Comparison of ENCODE assay signal across 8 cellular contexts in the genomic region with DNA sequence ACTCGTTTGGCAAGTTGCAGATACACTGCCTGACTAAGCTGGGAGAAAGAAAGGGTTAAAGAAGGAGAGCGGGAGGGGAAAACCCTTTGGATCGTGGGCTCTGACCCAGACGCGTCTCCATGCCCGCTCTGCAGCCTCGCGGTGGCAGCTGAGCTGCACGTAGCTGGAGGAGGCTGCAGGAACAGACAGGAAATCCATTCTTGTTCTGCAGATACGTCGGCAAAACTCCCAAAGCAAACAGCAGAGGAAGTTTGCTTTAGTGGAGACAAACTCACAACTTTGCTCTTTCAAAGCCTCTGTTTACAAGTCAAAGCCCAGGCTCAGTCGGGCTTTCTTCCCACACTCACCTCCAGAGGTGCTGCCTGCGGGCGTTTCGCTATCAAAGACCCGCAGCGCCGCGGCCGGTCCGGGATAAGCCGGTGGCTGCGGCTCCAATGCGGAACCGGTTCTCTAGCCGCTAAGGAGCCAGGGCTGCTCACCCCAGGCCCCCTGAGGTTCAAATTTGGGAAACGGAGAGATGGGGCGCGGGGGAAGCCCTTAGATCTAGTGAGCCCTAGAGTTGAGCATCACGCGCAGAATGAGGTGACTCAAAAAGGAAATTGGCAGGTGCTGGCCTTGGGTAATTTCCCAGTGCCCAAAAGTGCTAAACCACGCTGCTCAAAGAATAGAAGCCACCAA.
DNase-seq lines count a peak whose midpoint lies in the region; ATAC-seq and TF ChIP-seq lines count a peak whose summit lies in the region.

No MANE protein-coding gene starts in this region.

- POLR2A ChIA-PET in Caco-2 (lab: Charles Lee) = no interaction called here

- CTCF ChIA-PET in Caco-2 (lab: Charles Lee) = interaction anchor here (1.0 kb wide), 1 partner anchor 31 kb away, joined by 7 read pairs; no protein-coding TSS in a partner anchor

- TF ChIP-seq CTCF in Caco-2 (IDR thresholded peaks at IDR 0.05; ENCODE audit: insufficient read depth in 1 of 2, low read depth in 1 of 2, low read length in 1 of 2, severe bottlenecking in 1 of 2, unreplicated experiment in 1 of 2) (no peak), fibroblast of pulmonary artery (IDR thresholded peaks at IDR 0.05; ENCODE audit: low read length, missing control alignments) (no peak), neural progenitor cell (IDR thresholded peaks at IDR 0.05) (no peak)

- BruUV-seq in Caco-2 (replicated peaks; lab: Mats Ljungman, UMichigan) = no TSS peak

- peak overlapping the region; percentile 61 for H2AFZ ChIP-seq in neural progenitor cell (replicated peaks)

- H4K20me1 ChIP-seq in neural progenitor cell (ENCODE audit: low read depth) = no peaks in the 10 kb centered on the region

- H3K4me3 Mint-ChIP-seq in Caco-2 (ENCODE audit: unreplicated experiment) (peak overlapping the region; percentile 45), neural progenitor cell (peak overlapping the region; percentile 81)
- H3K4me3 Mint-ChIP-seq in activated T-cell treated with anti-CD3 and anti-CD28 coated beads, Interleukin-2, amount 50 U/mL, for 4 hours = peak overlapping the region; percentile 76

- ATAC-seq in GM19463 (IDR thresholded peaks at IDR 0.05; ENCODE audit: unreplicated experiment) = peak; percentile 81
- peak; percentile 67 for ATAC-seq in HG03571 (IDR thresholded peaks at IDR 0.05; ENCODE audit: unreplicated experiment)
- peak; percentile 64 to 74 for ATAC-seq in activated T-cell treated with anti-CD3 and anti-CD28 coated beads, Interleukin-2, amount 50 U/mL, for 4 hours
- ATAC-seq in esophagus mucosa = no peak

- peak overlapping the region; percentile 80 for H3K4me2 ChIP-seq in neural progenitor cell

- H3K9ac ChIP-seq in neural progenitor cell = no peak overlapping the region

- H3K27me3 ChIP-seq in Caco-2 (replicated peaks; ENCODE audit: control insufficient read depth, insufficient read depth, low read length) (peaks cover 2% of the 10 kb centered on the region; the same call in 1 of the 2 replicates), neural progenitor cell (peaks cover 48% of the 10 kb centered on the region)

- H3K36me3 Mint-ChIP-seq in Caco-2 (ENCODE audit: insufficient read depth, unreplicated experiment) = no peaks in the 10 kb centered on the region
- H3K36me3 Mint-ChIP-seq in activated T-cell treated with anti-CD3 and anti-CD28 coated beads, Interleukin-2, amount 50 U/mL, for 4 hours (ENCODE audit: insufficient read depth) = no peaks in the 10 kb centered on the region
- H3K36me3 Mint-ChIP-seq in neural progenitor cell = no peaks in the 10 kb centered on the region

- no peak overlapping the region for H3K27ac ChIP-seq in neural progenitor cell

- H3K4me3 ChIP-seq in Caco-2 (ENCODE audit: low read depth, low read length) (no peak overlapping the region), fibroblast of pulmonary artery (replicated peaks; ENCODE audit: low read depth, low read length) (peak overlapping the region; percentile 48), neural progenitor cell (peak overlapping the region; percentile 50)

- H3K36me3 ChIP-seq in Caco-2 (ENCODE audit: control insufficient read depth, insufficient read depth, low read length) (no peaks in the 10 kb centered on the region), neural progenitor cell (no peaks in the 10 kb centered on the region)

- H3K9me3 Mint-ChIP-seq in Caco-2 (ENCODE audit: unreplicated experiment) (no peaks in the 10 kb centered on the region), neural progenitor cell (no peaks in the 10 kb centered on the region)
- no peaks in the 10 kb centered on the region for H3K9me3 Mint-ChIP-seq in activated T-cell treated with anti-CD3 and anti-CD28 coated beads, Interleukin-2, amount 50 U/mL, for 4 hours

- no peak overlapping the region for H3K27ac Mint-ChIP-seq in Caco-2 (ENCODE audit: unreplicated experiment)
- H3K27ac Mint-ChIP-seq in neural progenitor cell = no peak overlapping the region

- peaks cover 24% of the 10 kb centered on the region for H3F3A ChIP-seq in neural progenitor cell (ENCODE audit: low read depth)

- peaks cover 8% of the 10 kb centered on the region for H3K4me1 Mint-ChIP-seq in Caco-2 (ENCODE audit: low read depth, unreplicated experiment)
- peaks cover 24% of the 10 kb centered on the region for H3K4me1 Mint-ChIP-seq in activated T-cell treated with anti-CD3 and anti-CD28 coated beads, Interleukin-2, amount 50 U/mL, for 4 hours (ENCODE audit: low read depth)
- peaks cover 38% of the 10 kb centered on the region for H3K4me1 Mint-ChIP-seq in neural progenitor cell

- DNase-seq in Caco-2 (peak; percentile 41 to 46), fibroblast of pulmonary artery (ENCODE audit: low read depth) (peak; percentile 32), neural progenitor cell (ENCODE audit: low spot score) (peak; percentile 65), SIG-M5 treated with dmso at 0.1 percent for 504 hours (lab: John Stamatoyannopoulos, UW; ENCODE audit: unreplicated experiment) (no peak)
- peak; percentile 4 for DNase-seq in activated T-cell treated with anti-CD3 and anti-CD28 coated beads, Interleukin-2, amount 50 U/mL, for 4 hours

- H3K9me3 ChIP-seq in Caco-2 = no peaks in the 10 kb centered on the region
- no peaks in the 10 kb centered on the region for H3K9me3 ChIP-seq in neural progenitor cell (ENCODE audit: low read depth)

- H3K4me1 ChIP-seq in Caco-2 (0 out of 2 replicates have a peak, but pooled peaks cover 3% of the 10 kb centered on the region), neural progenitor cell (peaks cover 36% of the 10 kb centered on the region)

- peaks cover 20% of the 10 kb centered on the region for H3K27me3 Mint-ChIP-seq in Caco-2 (ENCODE audit: insufficient read depth, unreplicated experiment)
- H3K27me3 Mint-ChIP-seq in activated T-cell treated with anti-CD3 and anti-CD28 coated beads, Interleukin-2, amount 50 U/mL, for 4 hours (ENCODE audit: low read depth) = peaks cover 65% of the 10 kb centered on the region
- H3K27me3 Mint-ChIP-seq in neural progenitor cell (ENCODE audit: insufficient read depth, low read depth) = peaks cover 8% of the 10 kb centered on the region

- intact Hi-C loops in Caco-2 (cut with micrococcal nuclease; ENCODE audit: unreplicated experiment) = loop anchor here (2.0 to 10.0 kb wide), 3 partner anchors 259 to 1643 kb away; no protein-coding TSS in a partner anchor

- no peaks in the 10 kb centered on the region for H3K79me2 ChIP-seq in neural progenitor cell (ENCODE audit: low read depth)
